8 cellular contexts compared by ENCODE assay signal in genomic region chr6:46011241-46012085, GRCh38. TPM values are rescaled to one million over a fixed set of nuclear protein-coding genes. Genes with fewer than 3 reads are reported as not detected.
A peak's percentile ranks its signal among the peaks of the same experiment; 100 is the strongest.
DNase-seq lines count a peak whose midpoint lies in the region; ATAC-seq, FAIRE-seq and TF ChIP-seq lines count a peak whose summit lies in the region.

No MANE protein-coding gene starts in this region.

- H3K4me3 ChIP-seq in GM12864 (ENCODE audit: low read depth, low read length) (peak overlapping the region; percentile 13; the same call in 1 of the 2 replicates), Peyer's patch (peak overlapping the region in 2 of 4 donors; percentile 20 to 39), astrocyte (ENCODE audit: insufficient read depth, low read depth, low read length) (no peak overlapping the region), skeletal muscle tissue (ENCODE audit: low read length in 3 of 3) (peak overlapping the region; percentile 0 to 53 (median 46))

- H3K9ac ChIP-seq in astrocyte (ENCODE audit: low read length) (no peak overlapping the region), skeletal muscle tissue (ENCODE audit: low read depth in 1 of 3, low read length in 3 of 3) (peak overlapping the region in 2 of 3 donors; percentile 20 to 51)

- peaks cover 24% of the 10 kb centered on the region for H3K27me3 Mint-ChIP-seq in astrocyte (ENCODE audit: low read depth, unreplicated experiment)

- peak; percentile 80 for DNase-seq in GM12864 (ENCODE audit: low read depth)
- peak; percentile 56 to 87 (median 75) for DNase-seq in Peyer's patch
- DNase-seq in astrocyte (ENCODE audit: low read depth), result no peak
- no peak for DNase-seq in NCI-H1105 treated with DMSO at 0.1 percent for 48 hours (lab: John Stamatoyannopoulos, UW)
- DNase-seq in SIG-M5 (lab: John Stamatoyannopoulos, UW), result no peak
- DNase-seq in NCI-H1694 (lab: John Stamatoyannopoulos, UW), result no peak

- FAIRE-seq in astrocyte (lab: Jason Lieb, UNC), result no peak

- H3K9me3 Mint-ChIP-seq in astrocyte (ENCODE audit: unreplicated experiment), result no peaks in the 10 kb centered on the region

- H3K4me3 Mint-ChIP-seq in astrocyte (ENCODE audit: unreplicated experiment), result no peak overlapping the region

- peak overlapping the region; percentile 67 for H3K27ac Mint-ChIP-seq in astrocyte (ENCODE audit: unreplicated experiment)

- no peak for TF ChIP-seq CTCF in GM12864 (IDR thresholded peaks at IDR 0.05; ENCODE audit: low read depth, low read length, missing control alignments)
- no peak for TF ChIP-seq CTCF in Peyer's patch (IDR thresholded peaks at IDR 0.05)
- TF ChIP-seq CTCF in astrocyte (IDR thresholded peaks at IDR 0.05; ENCODE audit: insufficient read depth, low read depth, low read length), result no peak

- H3K4me2 ChIP-seq in astrocyte (ENCODE audit: low read length), result peak overlapping the region; percentile 32

- no peaks in the 10 kb centered on the region for H4K20me1 ChIP-seq in astrocyte (ENCODE audit: insufficient read depth, low read length)

- H3K27me3 ChIP-seq in Peyer's patch (no peaks in the 10 kb centered on the region), astrocyte (ENCODE audit: insufficient read depth, low read length) (peaks cover 43% of the 10 kb centered on the region), skeletal muscle tissue (ENCODE audit: control insufficient read depth in 3 of 3, insufficient read depth in 3 of 3, low read length in 3 of 3) (no peaks in the 10 kb centered on the region)

- H3K9me3 ChIP-seq in Peyer's patch (no peaks in the 10 kb centered on the region), astrocyte (ENCODE audit: insufficient read depth, low read depth, low read length) (peaks cover 1% of the 10 kb centered on the region), skeletal muscle tissue (ENCODE audit: control insufficient read depth in 3 of 3, low read length in 3 of 3) (no peaks in the 10 kb centered on the region)

- ATAC-seq in HG02610 (IDR thresholded peaks at IDR 0.05; ENCODE audit: unreplicated experiment), result peak; percentile 98

- peaks cover 19% of the 10 kb centered on the region for H3K4me1 Mint-ChIP-seq in astrocyte (ENCODE audit: low read depth, unreplicated experiment)

- H3K36me3 ChIP-seq in Peyer's patch, result no peaks in the 10 kb centered on the region
- no peaks in the 10 kb centered on the region for H3K36me3 ChIP-seq in astrocyte (ENCODE audit: insufficient read depth, low read length)
- peaks cover 0 to 5% (median 0%) of the 10 kb centered on the region in 3 donors for H3K36me3 ChIP-seq in skeletal muscle tissue (ENCODE audit: control insufficient read depth in 3 of 3, insufficient read depth in 3 of 3, low read length in 3 of 3)

- H2AFZ ChIP-seq in astrocyte (ENCODE audit: low read depth, low read length), result no peak overlapping the region

- H3K27ac ChIP-seq in Peyer's patch (peak overlapping the region; percentile 69 to 92 (median 84)), astrocyte (ENCODE audit: low read depth, low read length) (no peak overlapping the region), skeletal muscle tissue (ENCODE audit: low read depth, low read length) (peak overlapping the region; percentile 97)

- no peaks in the 10 kb centered on the region for H3K36me3 Mint-ChIP-seq in astrocyte (ENCODE audit: low read depth, unreplicated experiment)

- no peaks in the 10 kb centered on the region for H3K79me2 ChIP-seq in astrocyte (ENCODE audit: insufficient read depth, low read length)

- no peak for TF ChIP-seq POLR2A in Peyer's patch (IDR thresholded peaks at IDR 0.05)

- H3K4me1 ChIP-seq in Peyer's patch (peaks cover 0 to 56% (median 10%) of the 10 kb centered on the region in 4 donors), astrocyte (ENCODE audit: insufficient read depth, low read length) (peaks cover 10% of the 10 kb centered on the region), skeletal muscle tissue (ENCODE audit: control insufficient read depth in 3 of 3, insufficient read depth in 3 of 3, low read length in 3 of 3) (peaks cover 46 to 63% (median 50%) of the 10 kb centered on the region in 3 donors)

RNA-seq across cellular contexts. Expression of gene CLIC5, which starts 4.2 kb away (rescaled TPM):
- total RNA-seq in Peyer's patch (100 to 1,000 TPM in 3 of 4 donors, 10 to 100 TPM in 1; 18.2 to 128 (median 119) TPM), astrocyte (0.14 and 0.32 TPM in 2 replicates), skeletal muscle tissue (7.8 TPM)

Comparison
In these comparisons a context has a peak if more than half of its experiments do, and no peak if none do; other contexts are left out.
1. DNase-seq: peak in GM12864 (single experiment) and Peyer's patch (3 of 3); none in astrocyte (single experiment), NCI-H1105 treated with DMSO at 0.1 percent for 48 hours (single experiment), SIG-M5 (single experiment) and NCI-H1694 (single experiment).